ENCODE assay signal across 17 cellular contexts in genomic region chr14:102825307-102826095, GRCh38. TPM values are rescaled to one million over a fixed set of nuclear protein-coding genes. Genes with fewer than 3 reads are reported as not detected.
DNase-seq lines count a peak whose midpoint lies in the region; ATAC-seq and TF ChIP-seq lines count a peak whose summit lies in the region.
"Had no signal": no experiment of that assay in that cellular context is flagged by ENCODE, and none has a peak within 500 bp of the region (broad histone marks: within the 10 kb centered on the region; RNA-seq: fewer than 3 reads in every experiment).

No MANE protein-coding gene starts in this region.

- H3K27ac ChIP-seq in RWPE2 (ENCODE audit: poor library complexity, severe bottlenecking), result peak overlapping the region; percentile 7
- H3K27ac ChIP-seq in hepatocyte, result peak overlapping the region; percentile 57
- H3K27ac ChIP-seq: GM23248, suprapubic skin, WERI-Rb-1 had no signal

- CTCF ChIA-PET in activated naive CD4-positive, alpha-beta T cell treated with anti-CD3 and anti-CD28 coated beads, Interleukin-2, amount 10 ng/mL, durations not matched to agents 7 days and 5 days (lab: Charles Lee), result no interaction called here

- no peak for DNase-seq in activated naive CD4-positive, alpha-beta T cell treated with anti-CD3 and anti-CD28 coated beads, Interleukin-2, amount 50 U/mL, for 72 hours (ENCODE audit: low spot score in 2 of 2)
- no peak for DNase-seq in activated naive CD4-positive, alpha-beta T cell treated with anti-CD3 and anti-CD28 coated beads, Interleukin-2, amount 10 ng/mL, durations not matched to agents 7 days and 5 days
- no peak for DNase-seq in RWPE2 (ENCODE audit: low spot score)
- DNase-seq in hepatocyte (ENCODE audit: low spot score), result no peak
- no peak for DNase-seq in stimulated activated effector memory CD8-positive, alpha-beta T cell treated with anti-CD3 and anti-CD28 coated beads, Interleukin-12 subunit alpha, Interleukin-12 subunit beta, amount 100 ng/mL, for 72 hours (ENCODE audit: low spot score in 2 of 2)
- no peak for DNase-seq in midbrain (lab: John Stamatoyannopoulos, UW)
- DNase-seq: COR-L47, NCI-H1092, retina, WERI-Rb-1 had no signal

- H3K9me2 ChIP-seq in hepatocyte (replicated peaks; ENCODE audit: insufficient read depth), result no peaks in the 10 kb centered on the region

- H3K4me1 Mint-ChIP-seq in activated naive CD4-positive, alpha-beta T cell treated with anti-CD3 and anti-CD28 coated beads, Interleukin-2, amount 10 ng/mL, durations not matched to agents 7 days and 5 days, result peaks cover 23% of the 10 kb centered on the region
- H3K4me1 Mint-ChIP-seq in stimulated activated effector memory CD8-positive, alpha-beta T cell treated with anti-CD3 and anti-CD28 coated beads, Interleukin-12 subunit alpha, Interleukin-12 subunit beta, amount 100 ng/mL, for 72 hours, result peaks cover 79% of the 10 kb centered on the region

- 96% methylated on average over 22 of the region's 22 CpGs for WGBS in hepatocyte (ENCODE audit: low lambda C conversion rate, missing lambda C conversion rate)

- H3K9me3 Mint-ChIP-seq in activated naive CD4-positive, alpha-beta T cell treated with anti-CD3 and anti-CD28 coated beads, Interleukin-2, amount 50 U/mL, for 72 hours, result peaks cover 0 to 6% of the 10 kb centered on the region in 2 donors
- no peaks in the 10 kb centered on the region for H3K9me3 Mint-ChIP-seq in activated naive CD4-positive, alpha-beta T cell treated with anti-CD3 and anti-CD28 coated beads, Interleukin-2, amount 10 ng/mL, durations not matched to agents 7 days and 5 days
- no peaks in the 10 kb centered on the region for H3K9me3 Mint-ChIP-seq in stimulated activated effector memory CD8-positive, alpha-beta T cell treated with anti-CD3 and anti-CD28 coated beads, Interleukin-12 subunit alpha, Interleukin-12 subunit beta, amount 100 ng/mL, for 72 hours
- H3K9me3 Mint-ChIP-seq: natural killer cell treated with Interleukin-12 subunit alpha and Interleukin-12 subunit beta and Interleukin-15 and Interleukin-18, amount 100 ng/mL, for 72 hours had no signal

- no peaks in the 10 kb centered on the region for H4K20me1 ChIP-seq in hepatocyte (ENCODE audit: insufficient read depth, poor library complexity, severe bottlenecking)

- no peak overlapping the region for H2AFZ ChIP-seq in hepatocyte
- H2AFZ ChIP-seq: GM23248 had no signal

- H3K4me2 ChIP-seq in hepatocyte, result no peak overlapping the region

- no peak for TF ChIP-seq CTCF in RWPE2 (IDR thresholded peaks at IDR 0.05; ENCODE audit: poor library complexity, severe bottlenecking)
- no peak for TF ChIP-seq CTCF in hepatocyte (IDR thresholded peaks at IDR 0.05; ENCODE audit: poor library complexity)

- no peak for ATAC-seq in activated naive CD4-positive, alpha-beta T cell treated with anti-CD3 and anti-CD28 coated beads, Interleukin-2, amount 50 U/mL, for 72 hours
- ATAC-seq in RWPE2 (ENCODE audit: low read depth), result no peak; the same call in 2 of the 3 replicates
- ATAC-seq in stimulated activated effector memory CD8-positive, alpha-beta T cell treated with anti-CD3 and anti-CD28 coated beads, Interleukin-12 subunit alpha, Interleukin-12 subunit beta, amount 100 ng/mL, for 72 hours, result no peak
- ATAC-seq in GM18498 (IDR thresholded peaks at IDR 0.05; ENCODE audit: unreplicated experiment), result no peak
- ATAC-seq in GM18867 (IDR thresholded peaks at IDR 0.05; ENCODE audit: unreplicated experiment), result no peak
- ATAC-seq: K562; natural killer cell treated with Interleukin-12 subunit alpha and Interleukin-12 subunit beta and Interleukin-15 and Interleukin-18, amount 100 ng/mL, for 72 hours; Panc1 had no signal

- H3K36me3 ChIP-seq in RWPE2 (ENCODE audit: low read depth) (no peaks in the 10 kb centered on the region; the same call in 1 of the 2 replicates), hepatocyte (replicated peaks; ENCODE audit: insufficient read depth, low read depth) (no peaks in the 10 kb centered on the region)
- H3K36me3 ChIP-seq: suprapubic skin, WERI-Rb-1 had no signal

- H3K27ac Mint-ChIP-seq in activated naive CD4-positive, alpha-beta T cell treated with anti-CD3 and anti-CD28 coated beads, Interleukin-2, amount 50 U/mL, for 72 hours, result peak overlapping the region; percentile 78 to 91
- no peak overlapping the region for H3K27ac Mint-ChIP-seq in activated naive CD4-positive, alpha-beta T cell treated with anti-CD3 and anti-CD28 coated beads, Interleukin-2, amount 10 ng/mL, durations not matched to agents 7 days and 5 days
- peak overlapping the region; percentile 78 for H3K27ac Mint-ChIP-seq in stimulated activated effector memory CD8-positive, alpha-beta T cell treated with anti-CD3 and anti-CD28 coated beads, Interleukin-12 subunit alpha, Interleukin-12 subunit beta, amount 100 ng/mL, for 72 hours

- H3K27me3 ChIP-seq in RWPE2 (ENCODE audit: insufficient read depth, poor library complexity, severe bottlenecking) (no peaks in the 10 kb centered on the region), hepatocyte (no peaks in the 10 kb centered on the region)
- H3K27me3 ChIP-seq: suprapubic skin had no signal

- H3K27me3 Mint-ChIP-seq in activated naive CD4-positive, alpha-beta T cell treated with anti-CD3 and anti-CD28 coated beads, Interleukin-2, amount 10 ng/mL, durations not matched to agents 7 days and 5 days, result no peaks in the 10 kb centered on the region
- H3K27me3 Mint-ChIP-seq: natural killer cell treated with Interleukin-12 subunit alpha and Interleukin-12 subunit beta and Interleukin-15 and Interleukin-18, amount 100 ng/mL, for 72 hours had no signal

- peaks cover 14% of the 10 kb centered on the region for H3K4me1 ChIP-seq in RWPE2 (ENCODE audit: insufficient read depth, poor library complexity, severe bottlenecking)
- peaks cover 11% of the 10 kb centered on the region for H3K4me1 ChIP-seq in hepatocyte (ENCODE audit: insufficient read depth)
- H3K4me1 ChIP-seq: suprapubic skin had no signal

- no peak overlapping the region for H3K4me3 ChIP-seq in RWPE2 (ENCODE audit: severe bottlenecking)
- no peak overlapping the region for H3K4me3 ChIP-seq in hepatocyte
- H3K4me3 ChIP-seq: GM23248, K562, suprapubic skin had no signal

- peaks cover 71% of the 10 kb centered on the region for H3K79me2 ChIP-seq in hepatocyte

- H3K36me3 Mint-ChIP-seq in activated naive CD4-positive, alpha-beta T cell treated with anti-CD3 and anti-CD28 coated beads, Interleukin-2, amount 50 U/mL, for 72 hours, result peaks cover 24 to 26% of the 10 kb centered on the region in 2 donors
- H3K36me3 Mint-ChIP-seq in activated naive CD4-positive, alpha-beta T cell treated with anti-CD3 and anti-CD28 coated beads, Interleukin-2, amount 10 ng/mL, durations not matched to agents 7 days and 5 days, result peaks cover 8% of the 10 kb centered on the region
- H3K36me3 Mint-ChIP-seq in stimulated activated effector memory CD8-positive, alpha-beta T cell treated with anti-CD3 and anti-CD28 coated beads, Interleukin-12 subunit alpha, Interleukin-12 subunit beta, amount 100 ng/mL, for 72 hours, result peaks cover 46% of the 10 kb centered on the region
- H3K36me3 Mint-ChIP-seq: natural killer cell treated with Interleukin-12 subunit alpha and Interleukin-12 subunit beta and Interleukin-15 and Interleukin-18, amount 100 ng/mL, for 72 hours had no signal

- no peak overlapping the region for H3K4me3 Mint-ChIP-seq in activated naive CD4-positive, alpha-beta T cell treated with anti-CD3 and anti-CD28 coated beads, Interleukin-2, amount 10 ng/mL, durations not matched to agents 7 days and 5 days
- H3K4me3 Mint-ChIP-seq in stimulated activated effector memory CD8-positive, alpha-beta T cell treated with anti-CD3 and anti-CD28 coated beads, Interleukin-12 subunit alpha, Interleukin-12 subunit beta, amount 100 ng/mL, for 72 hours, result no peak overlapping the region
- H3K4me3 Mint-ChIP-seq: natural killer cell treated with Interleukin-12 subunit alpha and Interleukin-12 subunit beta and Interleukin-15 and Interleukin-18, amount 100 ng/mL, for 72 hours had no signal

- H3K9me3 ChIP-seq in RWPE2 (ENCODE audit: severe bottlenecking) (no peaks in the 10 kb centered on the region), hepatocyte (ENCODE audit: low read depth) (no peaks in the 10 kb centered on the region)
- H3K9me3 ChIP-seq: suprapubic skin had no signal

RNA-seq across cellular contexts. Expression of gene TRAF3, which starts 48.3 kb away (rescaled TPM):
- total RNA-seq in activated naive CD4-positive, alpha-beta T cell treated with anti-CD3 and anti-CD28 coated beads, Interleukin-2, amount 50 U/mL, for 72 hours, result 10 to 100 TPM; 54.9 to 97.0 TPM
- 13.7 and 15.8 TPM in 2 replicates for total RNA-seq in hepatocyte
- polyA plus RNA-seq in hepatocyte, result 4.4 and 8.0 TPM in 2 replicates
